ENCODE assay signal across 8 cellular contexts in the genomic region with DNA sequence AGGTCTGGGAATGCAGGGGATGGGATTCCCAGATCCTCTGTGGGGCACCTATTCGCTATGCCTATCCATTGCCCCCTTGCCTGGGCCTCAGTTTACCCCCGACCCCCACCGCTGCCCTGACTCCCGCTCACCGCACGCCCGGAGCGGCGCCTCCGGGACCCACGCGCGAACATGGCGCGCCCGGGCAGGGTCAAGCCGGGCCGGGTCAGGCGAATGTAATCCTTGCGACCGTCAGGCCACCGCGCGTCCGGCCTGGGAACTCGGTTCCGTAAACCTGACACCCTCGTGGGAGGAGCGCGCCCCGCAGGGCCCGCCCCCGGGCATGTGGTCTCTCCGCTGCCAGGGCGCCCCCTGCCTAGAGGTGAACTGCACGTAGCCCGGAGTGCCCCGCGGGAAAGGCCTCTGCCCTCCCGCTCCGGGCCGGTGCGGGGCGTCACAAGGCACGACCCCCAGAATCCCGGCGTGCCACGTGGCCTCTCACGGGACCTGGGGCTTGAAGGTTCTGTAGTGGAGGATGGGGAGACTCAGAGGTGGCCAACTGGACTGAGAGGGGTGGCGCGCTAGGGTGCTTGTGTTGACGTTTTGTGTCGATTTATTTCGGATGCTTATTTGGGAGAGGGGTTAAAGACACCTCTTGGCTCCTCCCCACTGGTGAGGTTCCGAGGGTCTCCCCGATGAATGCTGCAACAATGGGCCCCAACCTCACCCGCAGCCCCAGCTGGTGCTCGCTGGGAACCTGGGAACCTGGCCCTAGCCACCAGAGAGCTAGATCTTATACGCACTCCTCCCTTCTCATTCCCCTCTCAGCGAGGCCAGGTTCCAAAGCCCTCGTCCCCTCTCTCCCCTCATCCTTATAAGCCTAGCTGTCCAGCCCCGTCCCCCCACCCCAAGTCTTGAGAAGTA. TPM values are rescaled to one million over a fixed set of nuclear protein-coding genes. Genes with fewer than 3 reads are reported as not detected.
A peak's percentile ranks its signal among the peaks of the same experiment; 100 is the strongest.
DNase-seq lines count a peak whose midpoint lies in the region; ATAC-seq and TF ChIP-seq lines count a peak whose summit lies in the region.

A gene with protein sequence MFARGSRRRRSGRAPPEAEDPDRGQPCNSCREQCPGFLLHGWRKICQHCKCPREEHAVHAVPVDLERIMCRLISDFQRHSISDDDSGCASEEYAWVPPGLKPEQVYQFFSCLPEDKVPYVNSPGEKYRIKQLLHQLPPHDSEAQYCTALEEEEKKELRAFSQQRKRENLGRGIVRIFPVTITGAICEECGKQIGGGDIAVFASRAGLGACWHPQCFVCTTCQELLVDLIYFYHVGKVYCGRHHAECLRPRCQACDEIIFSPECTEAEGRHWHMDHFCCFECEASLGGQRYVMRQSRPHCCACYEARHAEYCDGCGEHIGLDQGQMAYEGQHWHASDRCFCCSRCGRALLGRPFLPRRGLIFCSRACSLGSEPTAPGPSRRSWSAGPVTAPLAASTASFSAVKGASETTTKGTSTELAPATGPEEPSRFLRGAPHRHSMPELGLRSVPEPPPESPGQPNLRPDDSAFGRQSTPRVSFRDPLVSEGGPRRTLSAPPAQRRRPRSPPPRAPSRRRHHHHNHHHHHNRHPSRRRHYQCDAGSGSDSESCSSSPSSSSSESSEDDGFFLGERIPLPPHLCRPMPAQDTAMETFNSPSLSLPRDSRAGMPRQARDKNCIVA (minus strand): TSS at position 249 of the 903 bp plus-strand sequence. CDS start 76 bp downstream, at position 173.

- TF ChIP-seq CTCF in endothelial cell (IDR thresholded peaks at IDR 0.05; ENCODE audit: unreplicated experiment) (no peak), stomach (IDR thresholded peaks at IDR 0.05) (peak in 2 of 7 experiments; percentile 32 to 42)

- H3K27ac ChIP-seq in mucosa of rectum (ENCODE audit: low read depth in 2 of 2, low read length in 2 of 2): peak within 1 kb of the TSS; percentile 78 to 80
- H3K27ac ChIP-seq in stomach: peak within 1 kb of the TSS; percentile 76 to 87 (median 86)

- no peak within 1 kb of the TSS for H3K27ac Mint-ChIP-seq in endothelial cell (ENCODE audit: unreplicated experiment)

- H3K9ac ChIP-seq in mucosa of rectum (ENCODE audit: low read depth in 1 of 2, low read length in 2 of 2): peak within 1 kb of the TSS; percentile 74 to 76

- H3K4me3 Mint-ChIP-seq in endothelial cell (ENCODE audit: unreplicated experiment): peak within 1 kb of the TSS; percentile 85

- TF ChIP-seq POLR2A in stomach (IDR thresholded peaks at IDR 0.05): no peak

- WGBS in stomach, 5 donors: 10 to 48% (median 24%) methylated on average over 15 to 62 of the region's 62 CpGs

- no peak for TF ChIP-seq EP300 in stomach (IDR thresholded peaks at IDR 0.05)

- peak; percentile 89 for DNase-seq in ELF-1 (ENCODE audit: low read depth, low spot score)
- peak; percentile 78 for DNase-seq in NCI-H69 (lab: John Stamatoyannopoulos, UW)
- peak in 2 of 3 experiments; percentile 49 to 56 for DNase-seq in activated CD8-positive, alpha-beta memory T cell treated with anti-CD3 and anti-CD28 coated beads for 48 hours (ENCODE audit: low read depth in 2 of 3, low spot score in 2 of 3)
- DNase-seq in endothelial cell (ENCODE audit: low spot score): peak; percentile 76
- DNase-seq in stomach: peak; percentile 86
- no peak for DNase-seq in putamen (ENCODE audit: low spot score)

- peak; percentile 30 for ATAC-seq in HG02798 (IDR thresholded peaks at IDR 0.05; ENCODE audit: poor library complexity, unreplicated experiment)

- H3K27me3 Mint-ChIP-seq in endothelial cell (ENCODE audit: unreplicated experiment): peaks cover 4% of the 10 kb centered on the region

- H3K36me3 Mint-ChIP-seq in endothelial cell (ENCODE audit: low read depth, unreplicated experiment): peaks cover 5% of the 10 kb centered on the region

- peaks cover 2 to 3% of the 10 kb centered on the region in 2 donors for H3K36me3 ChIP-seq in mucosa of rectum (ENCODE audit: control insufficient read depth in 2 of 2, insufficient read depth in 2 of 2, low read length in 2 of 2)
- H3K36me3 ChIP-seq in stomach: peaks cover 4 to 21% (median 15%) of the 10 kb centered on the region in 4 donors

- H3K4me1 ChIP-seq in mucosa of rectum (ENCODE audit: control insufficient read depth in 2 of 2, insufficient read depth in 2 of 2, low read length in 2 of 2) (peaks cover 0 to 13% of the 10 kb centered on the region in 2 donors), stomach (peaks cover 9 to 34% (median 20%) of the 10 kb centered on the region in 4 donors)

- peaks cover 5% of the 10 kb centered on the region for H3K4me1 Mint-ChIP-seq in endothelial cell (ENCODE audit: unreplicated experiment)

- peak within 1 kb of the TSS; percentile 69 to 78 for H3K4me3 ChIP-seq in mucosa of rectum (ENCODE audit: low read length in 2 of 2)
- H3K4me3 ChIP-seq in stomach: peak within 1 kb of the TSS; percentile 48 to 58 (median 54)

- H3K9me3 Mint-ChIP-seq in endothelial cell (ENCODE audit: unreplicated experiment): no peaks in the 10 kb centered on the region

- H3K9me3 ChIP-seq in mucosa of rectum (ENCODE audit: control insufficient read depth in 2 of 2, low read length in 2 of 2) (no peaks in the 10 kb centered on the region), stomach (peaks cover 0 to 3% (median 1%) of the 10 kb centered on the region in 4 donors)

- intact Hi-C loops in stomach (cut with DNase I; ENCODE audit: low total_unique reads): no loop called here

- H3K27me3 ChIP-seq in mucosa of rectum (ENCODE audit: control insufficient read depth in 2 of 2, insufficient read depth in 2 of 2, low read length in 2 of 2) (no peaks in the 10 kb centered on the region), stomach (no peaks in the 10 kb centered on the region)

RNA-seq across cellular contexts. Expression of the gene that starts here (rescaled TPM):
- 11.3 TPM for total RNA-seq in endothelial cell (ENCODE audit: unreplicated experiment)
- total RNA-seq in stomach: 10 to 100 TPM in 3 of 5 donors, 1 to 10 TPM in 2; 3.7 to 65.1 (median 16.9) TPM
- 1 to 10 TPM; 6.3 to 7.1 (median 6.5) TPM for polyA plus RNA-seq in stomach
